ENCODE assay signal across 10 cellular contexts in genomic region chr1:96234299-96234698, GRCh38.
DNase-seq lines count a peak whose midpoint lies in the region; ATAC-seq, FAIRE-seq and TF ChIP-seq lines count a peak whose summit lies in the region.
"Had no signal": no experiment of that assay in that cellular context is flagged by ENCODE, and none has a peak within 500 bp of the region (broad histone marks: within the 10 kb centered on the region; RNA-seq: fewer than 3 reads in every experiment).

No MANE protein-coding gene starts in this region.

- no peaks in the 10 kb centered on the region for H3K9me3 ChIP-seq in heart right ventricle
- H3K9me3 ChIP-seq in kidney (ENCODE audit: control insufficient read depth in 1 of 2, low read length in 2 of 2) = no peaks in the 10 kb centered on the region
- no peaks in the 10 kb centered on the region for H3K9me3 ChIP-seq in esophagus squamous epithelium
- H3K9me3 ChIP-seq: Peyer's patch had no signal

- no peak overlapping the region for H3K9ac ChIP-seq in kidney (ENCODE audit: low read length in 2 of 2)

- no peak for FAIRE-seq in kidney (lab: Jason Lieb, UNC)

- H3K36me3 ChIP-seq in heart right ventricle = no peaks in the 10 kb centered on the region
- H3K36me3 ChIP-seq in kidney (ENCODE audit: control insufficient read depth in 1 of 2, insufficient read depth in 2 of 2, low read length in 2 of 2) = no peaks in the 10 kb centered on the region
- no peaks in the 10 kb centered on the region for H3K36me3 ChIP-seq in esophagus squamous epithelium
- H3K36me3 ChIP-seq: Peyer's patch had no signal

- ATAC-seq in heart right ventricle (no peak), HG02970 (IDR thresholded peaks at IDR 0.05; ENCODE audit: low FRiP score, unreplicated experiment) (no peak)

- TF ChIP-seq CTCF in heart right ventricle (IDR thresholded peaks at IDR 0.05) = no peak
- no peak for TF ChIP-seq CTCF in kidney (IDR thresholded peaks at IDR 0.05; ENCODE audit: borderline replicate concordance, extremely low read depth, insufficient read depth)
- TF ChIP-seq CTCF in esophagus squamous epithelium (IDR thresholded peaks at IDR 0.05) = no peak

- WGBS in heart right ventricle, 2 donors = 25 to 29% methylated on average over 6 of the region's 6 CpGs
- WGBS in esophagus squamous epithelium, 2 donors = 26% methylated on average over 6 of the region's 6 CpGs

- intact Hi-C loops in heart right ventricle (cut with DNase I) = loop anchor here in 4 of 10 donors (10.0 kb wide), 2 partner anchors 611 to 1821 kb away; no protein-coding TSS in a partner anchor
- intact Hi-C loops in kidney (cut with DNase I) = no loop called here
- intact Hi-C loops in esophagus squamous epithelium (cut with DNase I) = no loop called here

- H3K27me3 ChIP-seq in heart right ventricle (no peaks in the 10 kb centered on the region), esophagus squamous epithelium (no peaks in the 10 kb centered on the region)
- H3K27me3 ChIP-seq: Peyer's patch had no signal

- DNase-seq in NCI-H2196 (lab: John Stamatoyannopoulos, UW; ENCODE audit: unreplicated experiment) (peak; percentile 28), NCI-H2196 treated with DMSO at 0.1 percent for 48 hours (lab: John Stamatoyannopoulos, UW; ENCODE audit: unreplicated experiment) (no peak), RPMI7951 (ENCODE audit: low read depth) (peak; percentile 80), heart right ventricle (peak; percentile 9 to 10), ureter (ENCODE audit: low spot score) (peak; percentile 50), kidney (no peak), esophagus squamous epithelium (lab: John Stamatoyannopoulos, UW) (no peak)
- DNase-seq: Peyer's patch had no signal

- no peak for TF ChIP-seq POLR2A in esophagus squamous epithelium (IDR thresholded peaks at IDR 0.05)

- H3K4me1 ChIP-seq in heart right ventricle (no peaks in the 10 kb centered on the region), kidney (ENCODE audit: control insufficient read depth in 1 of 2, insufficient read depth in 1 of 2, low read depth in 1 of 2, low read length in 2 of 2) (no peaks in the 10 kb centered on the region), esophagus squamous epithelium (peaks cover 0 to 14% (median 0%) of the 10 kb centered on the region in 3 donors)
- H3K4me1 ChIP-seq: Peyer's patch had no signal

- H3K27ac ChIP-seq in heart right ventricle = no peak overlapping the region
- no peak overlapping the region for H3K27ac ChIP-seq in kidney (ENCODE audit: low read depth in 2 of 2, low read length in 2 of 2)
- no peak overlapping the region for H3K27ac ChIP-seq in esophagus squamous epithelium
- H3K27ac ChIP-seq: epithelial cell of prostate, Peyer's patch had no signal

- H3K4me3 ChIP-seq in heart right ventricle (no peak overlapping the region), kidney (ENCODE audit: low read length in 2 of 2) (no peak overlapping the region), esophagus squamous epithelium (no peak overlapping the region)
- H3K4me3 ChIP-seq: Peyer's patch had no signal

Comparison
In these comparisons a context has a peak if more than half of its experiments do, and no peak if none do; other contexts are left out.
1. DNase-seq: peak in NCI-H2196 (single experiment), RPMI7951 (single experiment), heart right ventricle (2 of 2) and ureter (single experiment); none in NCI-H2196 treated with DMSO at 0.1 percent for 48 hours (single experiment), kidney (single experiment) and esophagus squamous epithelium (single experiment).